ENCODE assay signal across 8 cellular contexts in genomic region chr9:137672907-137673791, GRCh38. TPM values are rescaled to one million over a fixed set of nuclear protein-coding genes. Genes with fewer than 3 reads are reported as not detected.
DNase-seq lines count a peak whose midpoint lies in the region; ATAC-seq and TF ChIP-seq lines count a peak whose summit lies in the region.

No MANE protein-coding gene starts in this region.

- TF ChIP-seq CTCF in glutamatergic neuron (IDR thresholded peaks at IDR 0.05; ENCODE audit: partially characterized antibody, unreplicated experiment) (peak; percentile 89), prostate gland (IDR thresholded peaks at IDR 0.05) (peak; percentile 84 to 91 (median 88))

- no peaks in the 10 kb centered on the region for H3K36me3 ChIP-seq in prostate gland

- peaks cover 38% of the 10 kb centered on the region for H3K4me1 Mint-ChIP-seq in glutamatergic neuron (ENCODE audit: low read depth, unreplicated experiment)

- 36% methylated on average over 13 of the region's 13 CpGs for WGBS in prostate gland

- peaks cover 10% of the 10 kb centered on the region for H3K27me3 Mint-ChIP-seq in glutamatergic neuron (ENCODE audit: unreplicated experiment)

- H3K36me3 Mint-ChIP-seq in glutamatergic neuron (ENCODE audit: unreplicated experiment) = peaks cover 6% of the 10 kb centered on the region

- H3K9me3 Mint-ChIP-seq in glutamatergic neuron (ENCODE audit: unreplicated experiment) = peaks cover 10% of the 10 kb centered on the region

- H3K9me3 ChIP-seq in prostate gland = no peaks in the 10 kb centered on the region

- H3K4me3 Mint-ChIP-seq in glutamatergic neuron (ENCODE audit: unreplicated experiment) = peak overlapping the region; percentile 43

- no peak overlapping the region for H3K27ac ChIP-seq in prostate gland

- no peak overlapping the region for H3K27ac Mint-ChIP-seq in glutamatergic neuron (ENCODE audit: unreplicated experiment)

- DNase-seq in COR-L47 (lab: John Stamatoyannopoulos, UW) = peak; percentile 58
- DNase-seq in GM19240 (ENCODE audit: insufficient read length, low spot score) = peak; percentile 67
- peak; percentile 59 to 68 for DNase-seq in NOMO-1 (lab: John Stamatoyannopoulos, UW; ENCODE audit: unreplicated experiment in 2 of 2)
- DNase-seq in activated naive CD4-positive, alpha-beta T cell treated with Interleukin-2 at 50 U/mL for 16 hours = peak; percentile 38
- DNase-seq in glutamatergic neuron = no peak
- peak; percentile 64 for DNase-seq in prostate gland (ENCODE audit: low spot score)
- DNase-seq in UCSD-AML1 (lab: John Stamatoyannopoulos, UW; ENCODE audit: unreplicated experiment) = no peak

- H3K4me3 ChIP-seq in prostate gland = no peak overlapping the region

- intact Hi-C loops in prostate gland (cut with DNase I) = loop anchor here (10.0 kb wide), 1 partner anchor 102 kb away; no protein-coding TSS in a partner anchor

- peak; percentile 62 for ATAC-seq in HG03571 (IDR thresholded peaks at IDR 0.05; ENCODE audit: unreplicated experiment)

- H3K4me1 ChIP-seq in prostate gland (replicated peaks) = peaks cover 21% of the 10 kb centered on the region

- TF ChIP-seq POLR2A in prostate gland (IDR thresholded peaks at IDR 0.05) = no peak

- no peaks in the 10 kb centered on the region for H3K27me3 ChIP-seq in prostate gland (replicated peaks; ENCODE audit: insufficient read depth)

RNA-seq across cellular contexts. Expression of gene EHMT1, which starts 54.3 kb away (rescaled TPM):
- total RNA-seq in glutamatergic neuron (ENCODE audit: unreplicated experiment) = 162 TPM
- 100 to 1,000 TPM in 1 of 2 donors, 10 to 100 TPM in 1; 81.3 to 149 TPM for total RNA-seq in prostate gland

Comparison
In these comparisons a context has a peak if more than half of its experiments do, and no peak if none do; other contexts are left out.
1. DNase-seq: peak in COR-L47 (single experiment), GM19240 (single experiment), NOMO-1 (2 of 2), activated naive CD4-positive, alpha-beta T cell treated with Interleukin-2 at 50 U/mL for 16 hours (single experiment) and prostate gland (single experiment); none in glutamatergic neuron (single experiment) and UCSD-AML1 (single experiment).